In genomic region chr11:123261345-123262106, GRCh38 we compare ENCODE assay signal across 8 cellular contexts.
DNase-seq lines count a peak whose midpoint lies in the region; ATAC-seq and FAIRE-seq lines count a peak whose summit lies in the region.

No MANE protein-coding gene starts in this region.

- H3K36me3 Mint-ChIP-seq in activated naive CD8-positive, alpha-beta T cell treated with anti-CD3 and anti-CD28 coated beads for 36 hours: peaks cover 3% of the 10 kb centered on the region

- peak; percentile 58 for ATAC-seq in GM18502 (IDR thresholded peaks at IDR 0.05; ENCODE audit: poor library complexity, unreplicated experiment)

- H3K27me3 Mint-ChIP-seq in activated naive CD8-positive, alpha-beta T cell treated with anti-CD3 and anti-CD28 coated beads for 36 hours: peaks cover 36% of the 10 kb centered on the region

- H3K9me3 Mint-ChIP-seq in activated naive CD8-positive, alpha-beta T cell treated with anti-CD3 and anti-CD28 coated beads for 36 hours: peaks cover 8% of the 10 kb centered on the region

- peak; percentile 39 for FAIRE-seq in A204.1 (lab: Jason Lieb, UNC)
- FAIRE-seq in urothelium cell line (lab: Jason Lieb, UNC): no peak

- no peak overlapping the region for H3K27ac Mint-ChIP-seq in activated naive CD8-positive, alpha-beta T cell treated with anti-CD3 and anti-CD28 coated beads for 36 hours

- H3K4me3 Mint-ChIP-seq in activated naive CD8-positive, alpha-beta T cell treated with anti-CD3 and anti-CD28 coated beads for 36 hours: no peak overlapping the region

- intact Hi-C loops in cardiac septum (cut with DNase I) (no loop called here), posterior vena cava (cut with DNase I) (no loop called here)

- no peak overlapping the region; the same call in 1 of the 2 replicates for H3K4me3 ChIP-seq in Jurkat, Clone E6-1 (ENCODE audit: low read length)

- peaks cover 8% of the 10 kb centered on the region for H3K4me1 Mint-ChIP-seq in activated naive CD8-positive, alpha-beta T cell treated with anti-CD3 and anti-CD28 coated beads for 36 hours

- DNase-seq in Jurkat, Clone E6-1 (ENCODE audit: low read depth, low spot score): peak; percentile 48
- DNase-seq in SKM-1 treated with dmso at 0.1 percent for 144 hours (lab: John Stamatoyannopoulos, UW; ENCODE audit: unreplicated experiment) (peak; percentile 37), cardiac septum (ENCODE audit: low spot score) (peak; percentile 87), posterior vena cava (ENCODE audit: low spot score) (peak; percentile 94), urothelium cell line (ENCODE audit: low spot score) (peak; percentile 80)
- DNase-seq in activated naive CD8-positive, alpha-beta T cell treated with anti-CD3 and anti-CD28 coated beads for 36 hours: peak; percentile 69

Comparison
In these comparisons a context has a peak if more than half of its experiments do, and no peak if none do; other contexts are left out.
1. DNase-seq: peak in every context shown above with its lines; median percentile 94 in posterior vena cava; 87 in cardiac septum; 80 in urothelium cell line; 69 in activated naive CD8-positive, alpha-beta T cell treated with anti-CD3 and anti-CD28 coated beads for 36 hours; 48 in Jurkat, Clone E6-1; 37 in SKM-1 treated with dmso at 0.1 percent for 144 hours.